Comparison of ENCODE assay signal across 8 cellular contexts in the genomic region with DNA sequence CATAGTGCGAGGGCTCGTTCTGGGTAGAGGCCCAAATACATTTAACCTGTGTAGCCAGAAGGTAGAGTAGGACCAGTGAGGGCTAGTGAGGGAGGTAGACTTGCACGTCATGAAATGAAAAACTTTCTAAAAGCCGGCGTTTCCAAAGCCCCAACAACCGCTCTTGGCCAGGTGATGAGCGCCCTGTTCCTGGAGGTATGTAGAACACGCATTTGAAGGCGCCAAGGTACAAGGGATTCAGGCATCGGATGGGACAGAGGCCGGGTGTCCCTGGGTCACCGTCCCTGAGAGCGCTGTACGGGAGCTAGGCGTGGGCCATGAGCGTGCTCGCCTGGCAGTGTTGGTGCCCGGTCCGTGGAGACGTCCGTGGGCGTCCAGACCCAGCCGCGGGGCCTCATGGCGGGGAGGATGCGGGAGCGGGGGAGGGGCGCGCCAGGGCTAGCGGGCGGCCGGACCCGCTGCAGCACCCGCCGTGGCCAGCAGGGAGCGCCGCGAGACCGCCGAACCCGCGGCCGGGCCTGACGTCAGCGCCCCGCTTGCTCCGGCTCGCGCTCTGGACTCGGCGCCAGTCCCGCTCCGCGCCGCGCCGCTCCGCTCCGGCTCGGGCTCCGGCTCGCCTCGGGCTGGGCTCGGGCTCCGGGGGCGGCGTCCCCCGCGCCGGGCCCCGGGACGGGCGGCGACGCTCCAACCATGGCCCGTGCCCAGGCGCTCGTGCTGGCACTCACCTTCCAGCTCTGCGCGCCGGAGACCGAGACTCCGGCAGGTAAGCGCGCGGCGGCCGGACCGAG. TPM values are rescaled to one million over a fixed set of nuclear protein-coding genes. Genes with fewer than 3 reads are reported as not detected.
DNase-seq lines count a peak whose midpoint lies in the region; ATAC-seq and TF ChIP-seq lines count a peak whose summit lies in the region.

A gene (plus strand): TSS at position 568 of the 788 bp plus-strand sequence. CDS start 123 bp downstream, at position 691.

- DNase-seq in Calu3: peak; percentile 92
- DNase-seq in MG63: peak; percentile 72
- DNase-seq in T-helper 2 cell treated with Interferon-gamma antibody and Interleukin-4, amounts not matched to agents 5 μg/mL and 100 μg/mL, for 36 hours (ENCODE audit: low spot score): peak; percentile 83
- peak in 50 of 58 donors; percentile 20 to 82 (median 62) for DNase-seq in anterior cingulate cortex (lab: John Stamatoyannopoulos, UW)
- peak; percentile 90 for DNase-seq in hepatic stellate cell (ENCODE audit: low spot score)
- peak; percentile 91 for DNase-seq in retina
- no peak for DNase-seq in vagina (ENCODE audit: extremely low spot score in 2 of 2)

- intact Hi-C loops in Calu3 (cut with micrococcal nuclease; ENCODE audit: unreplicated experiment) (loop anchor here (5.0 to 10.0 kb wide), 2 partner anchors 106 to 479 kb away; no protein-coding TSS in a partner anchor), vagina (cut with DNase I) (loop anchor here (5.0 kb wide), 1 partner anchor 1471 kb away; no protein-coding TSS in a partner anchor)

- H3K9me3 Mint-ChIP-seq in Calu3 (ENCODE audit: low read depth, unreplicated experiment): no peaks in the 10 kb centered on the region
- H3K9me3 Mint-ChIP-seq in T-helper 2 cell treated with Interferon-gamma antibody and Interleukin-4, amounts not matched to agents 5 μg/mL and 100 μg/mL, for 36 hours: no peaks in the 10 kb centered on the region

- H3K4me1 Mint-ChIP-seq in Calu3 (ENCODE audit: low read depth, unreplicated experiment): peaks cover 35% of the 10 kb centered on the region
- H3K4me1 Mint-ChIP-seq in T-helper 2 cell treated with Interferon-gamma antibody and Interleukin-4, amounts not matched to agents 5 μg/mL and 100 μg/mL, for 36 hours (ENCODE audit: low read depth): peaks cover 20% of the 10 kb centered on the region

- H3K4me3 ChIP-seq in MG63: peak within 1 kb of the TSS; percentile 35
- peak within 1 kb of the TSS; percentile 78 to 83 for H3K4me3 ChIP-seq in vagina

- CTCF ChIA-PET in Calu3 (lab: Charles Lee): no interaction called here

- H3K9me3 ChIP-seq in MG63 (no peaks in the 10 kb centered on the region), vagina (no peaks in the 10 kb centered on the region)

- TF ChIP-seq CTCF in Calu3 (IDR thresholded peaks at IDR 0.05; ENCODE audit: unreplicated experiment) (peak; percentile 84), vagina (IDR thresholded peaks at IDR 0.05) (peak; percentile 82 to 85 (median 85))

- H3K27ac ChIP-seq in vagina: peak within 1 kb of the TSS; percentile 84

- ATAC-seq in GM21723 (IDR thresholded peaks at IDR 0.05; ENCODE audit: unreplicated experiment): peak; percentile 60

- H3K27ac Mint-ChIP-seq in Calu3 (ENCODE audit: unreplicated experiment): peak within 1 kb of the TSS; percentile 91
- H3K27ac Mint-ChIP-seq in T-helper 2 cell treated with Interferon-gamma antibody and Interleukin-4, amounts not matched to agents 5 μg/mL and 100 μg/mL, for 36 hours: peak within 1 kb of the TSS; percentile 37

- peaks cover 37% of the 10 kb centered on the region for H3K36me3 Mint-ChIP-seq in Calu3 (ENCODE audit: insufficient read depth, unreplicated experiment)
- peaks cover 5% of the 10 kb centered on the region for H3K36me3 Mint-ChIP-seq in T-helper 2 cell treated with Interferon-gamma antibody and Interleukin-4, amounts not matched to agents 5 μg/mL and 100 μg/mL, for 36 hours (ENCODE audit: low read depth)

- no TSS peak for BruUV-seq in Calu3 (replicated peaks; lab: Mats Ljungman, UMichigan)

- peaks cover 21% of the 10 kb centered on the region for H3K27me3 Mint-ChIP-seq in Calu3 (ENCODE audit: unreplicated experiment)
- H3K27me3 Mint-ChIP-seq in T-helper 2 cell treated with Interferon-gamma antibody and Interleukin-4, amounts not matched to agents 5 μg/mL and 100 μg/mL, for 36 hours (ENCODE audit: low read depth): peaks cover 57% of the 10 kb centered on the region

- peak in 1 of 2 donors; percentile 59 for TF ChIP-seq POLR2A in vagina (IDR thresholded peaks at IDR 0.05)

- H3K27me3 ChIP-seq in MG63 (no peaks in the 10 kb centered on the region), vagina (no peaks in the 10 kb centered on the region)

- H3K36me3 ChIP-seq in MG63 (no peaks in the 10 kb centered on the region), vagina (no peaks in the 10 kb centered on the region)

- peaks cover 24% of the 10 kb centered on the region for H3K4me1 ChIP-seq in vagina

- H3K4me3 Mint-ChIP-seq in Calu3 (ENCODE audit: low read depth, unreplicated experiment): peak within 1 kb of the TSS; percentile 97
- peak within 1 kb of the TSS; percentile 88 for H3K4me3 Mint-ChIP-seq in T-helper 2 cell treated with Interferon-gamma antibody and Interleukin-4, amounts not matched to agents 5 μg/mL and 100 μg/mL, for 36 hours

RNA-seq across cellular contexts. Expression of the gene that starts here (rescaled TPM):
- 37.9 and 54.5 TPM in 2 replicates for total RNA-seq in Calu3 (2022)
- 3.4 and 6.4 TPM in 2 replicates for total RNA-seq in MG63 (2014; rRNA removed; shearing (Covaris generic); ENCODE audit: low replicate concordance)
- total RNA-seq in vagina: 37.3 TPM

Comparison
In these comparisons a context has a peak if more than half of its experiments do, and no peak if none do; other contexts are left out.
1. DNase-seq: peak in Calu3 (single experiment), MG63 (single experiment), T-helper 2 cell treated with Interferon-gamma antibody and Interleukin-4, amounts not matched to agents 5 μg/mL and 100 μg/mL, for 36 hours (single experiment), anterior cingulate cortex (50 of 58), hepatic stellate cell (single experiment) and retina (single experiment); none in vagina (0 of 2).